ENCODE assay signal across 22 cellular contexts in genomic region chr2:202355993-202356505, GRCh38. TPM values are rescaled to one million over a fixed set of nuclear protein-coding genes. Genes with fewer than 3 reads are reported as not detected.
DNase-seq lines count a peak whose midpoint lies in the region; ATAC-seq and TF ChIP-seq lines count a peak whose summit lies in the region.
"Had no signal": no experiment of that assay in that cellular context is flagged by ENCODE, and none has a peak within 500 bp of the region (broad histone marks: within the 10 kb centered on the region; RNA-seq: fewer than 3 reads in every experiment).

No MANE protein-coding gene starts in this region.

- H3K27me3 ChIP-seq in GM23338 (ENCODE audit: insufficient read depth) (no peaks in the 10 kb centered on the region), HUES64 (ENCODE audit: insufficient read depth, low read length) (no peaks in the 10 kb centered on the region)

- no peak overlapping the region for H2AFZ ChIP-seq in GM23338
- H2AFZ ChIP-seq: GM23248, PC-9 had no signal

- H3K4me1 ChIP-seq in GM23338 (ENCODE audit: insufficient read depth), result peaks cover 27% of the 10 kb centered on the region
- H3K4me1 ChIP-seq in HUES64 (ENCODE audit: insufficient read depth, low read length), result peaks cover 12% of the 10 kb centered on the region
- H3K4me1 ChIP-seq: A549 had no signal

- H3K4me1 Mint-ChIP-seq in GM23338 (peaks cover 20% of the 10 kb centered on the region), WTC11 (peaks cover 23% of the 10 kb centered on the region)
- no peaks in the 10 kb centered on the region for H3K4me1 Mint-ChIP-seq in activated T-cell treated with anti-CD3 and anti-CD28 coated beads, Interleukin-2, amount 50 U/mL, for 24 hours (ENCODE audit: low read depth)

- H3K9me2 ChIP-seq in GM23338 (ENCODE audit: insufficient read depth), result no peaks in the 10 kb centered on the region

- WGBS in HUES64, result 29% methylated on average over 1 of the region's 1 CpG

- no peaks in the 10 kb centered on the region for H3F3A ChIP-seq in GM23338 (replicated peaks; ENCODE audit: low read depth)

- H3K27ac Mint-ChIP-seq in GM23338 (peak overlapping the region; percentile 54; the same call in 1 of the 2 replicates), WTC11 (peak overlapping the region; percentile 80)
- H3K27ac Mint-ChIP-seq in activated T-cell treated with anti-CD3 and anti-CD28 coated beads, Interleukin-2, amount 50 U/mL, for 24 hours, result no peak overlapping the region
- H3K27ac Mint-ChIP-seq: CD8-positive, alpha-beta T cell had no signal

- H3K36me3 ChIP-seq in GM23338 (ENCODE audit: insufficient read depth), result no peaks in the 10 kb centered on the region
- no peaks in the 10 kb centered on the region for H3K36me3 ChIP-seq in HUES64 (ENCODE audit: insufficient read depth, low read length)

- DNase-seq in GM23338 (ENCODE audit: low spot score) (peak; percentile 24), WTC11 (ENCODE audit: low spot score) (no peak), islet precursor cell (peak; percentile 35)
- no peak for DNase-seq in activated T-cell treated with anti-CD3 and anti-CD28 coated beads, Interleukin-2, amount 50 U/mL, for 24 hours
- DNase-seq in stimulated activated CD4-positive, alpha-beta T cell treated with anti-CD3 and anti-CD28 coated beads, Interleukin-12 subunit alpha, Interleukin-12 subunit beta, amount 100 ng/mL, for 4 hours, result no peak
- DNase-seq: CD8-positive, alpha-beta T cell; GM23248; KG1; NCI-H1105; NCI-H146; NCI-H2029; NCI-H226; NCI-H510A treated with DMSO at 0.1 percent for 48 hours; NCI-H748 treated with DMSO at 0.1 percent for 48 hours; PC-9; SIG-M5 had no signal

- no peaks in the 10 kb centered on the region for H3K36me3 Mint-ChIP-seq in GM23338 (ENCODE audit: low read depth)
- H3K36me3 Mint-ChIP-seq in WTC11, result no peaks in the 10 kb centered on the region
- no peaks in the 10 kb centered on the region for H3K36me3 Mint-ChIP-seq in activated T-cell treated with anti-CD3 and anti-CD28 coated beads, Interleukin-2, amount 50 U/mL, for 24 hours (ENCODE audit: low read depth)
- H3K36me3 Mint-ChIP-seq: CD8-positive, alpha-beta T cell had no signal

- H3K27me3 Mint-ChIP-seq in GM23338 (ENCODE audit: insufficient read depth, low read depth, poor library complexity) (no peaks in the 10 kb centered on the region), WTC11 (ENCODE audit: low read depth) (no peaks in the 10 kb centered on the region)
- no peaks in the 10 kb centered on the region for H3K27me3 Mint-ChIP-seq in activated T-cell treated with anti-CD3 and anti-CD28 coated beads, Interleukin-2, amount 50 U/mL, for 24 hours

- H3K9me3 ChIP-seq in HUES64 (ENCODE audit: insufficient read depth, low read depth, low read length), result no peaks in the 10 kb centered on the region
- H3K9me3 ChIP-seq: A549 had no signal

- H3K9me3 Mint-ChIP-seq in GM23338, result no peaks in the 10 kb centered on the region
- no peaks in the 10 kb centered on the region for H3K9me3 Mint-ChIP-seq in WTC11
- no peaks in the 10 kb centered on the region for H3K9me3 Mint-ChIP-seq in activated T-cell treated with anti-CD3 and anti-CD28 coated beads, Interleukin-2, amount 50 U/mL, for 24 hours
- H3K9me3 Mint-ChIP-seq: CD8-positive, alpha-beta T cell had no signal

- no peak overlapping the region for H3K9ac ChIP-seq in HUES64 (ENCODE audit: low read depth, low read length)
- H3K9ac ChIP-seq: GM23248 had no signal

- CTCF ChIA-PET in WTC11 (lab: Charles Lee), result no interaction called here

- peak overlapping the region; percentile 70 for H3K27ac ChIP-seq in GM23338 (ENCODE audit: low read depth)
- H3K27ac ChIP-seq in HUES64 (ENCODE audit: low read depth, low read length), result peak overlapping the region; percentile 17; the same call in 1 of the 2 replicates
- H3K27ac ChIP-seq: A549, GM23248, PC-9, RWPE1 had no signal

- H3K79me2 ChIP-seq in GM23338 (replicated peaks; ENCODE audit: insufficient read depth), result no peaks in the 10 kb centered on the region

- H3K4me3 Mint-ChIP-seq in GM23338 (no peak overlapping the region), WTC11 (no peak overlapping the region)
- H3K4me3 Mint-ChIP-seq in activated T-cell treated with anti-CD3 and anti-CD28 coated beads, Interleukin-2, amount 50 U/mL, for 24 hours, result no peak overlapping the region
- H3K4me3 Mint-ChIP-seq: CD8-positive, alpha-beta T cell had no signal

- peak; percentile 66 for ATAC-seq in GM23338
- peak; percentile 56 for ATAC-seq in WTC11
- no peak for ATAC-seq in HG02763 (IDR thresholded peaks at IDR 0.05; ENCODE audit: unreplicated experiment)
- ATAC-seq in GM19452 (IDR thresholded peaks at IDR 0.05; ENCODE audit: unreplicated experiment), result no peak
- ATAC-seq: A549; CD8-positive, alpha-beta T cell; SK-N-SH treated with all-trans-retinoic acid at 6 μM for 48 hours had no signal

- H4K20me1 ChIP-seq in GM23338 (replicated peaks; ENCODE audit: insufficient read depth), result no peaks in the 10 kb centered on the region

- peak overlapping the region; percentile 59 for H3K4me2 ChIP-seq in GM23338
- H3K4me2 ChIP-seq: A549, PC-9 had no signal

- peak overlapping the region; percentile 2; the same call in 1 of the 2 replicates for H3K4me3 ChIP-seq in GM23338
- peak overlapping the region; percentile 12; the same call in 1 of the 2 replicates for H3K4me3 ChIP-seq in HUES64 (ENCODE audit: low read length)
- H3K4me3 ChIP-seq: A549, GM23248, PC-9 had no signal

- POLR2A ChIA-PET in WTC11 (lab: Charles Lee), result interaction anchor here (1.0 kb wide), 1 partner anchor 10 kb away, joined by 3 read pairs; no protein-coding TSS in a partner anchor

- TF ChIP-seq CTCF in GM23338 (conservative IDR thresholded peaks at IDR 0.05; ENCODE audit: low read depth in 2 of 2) (no peak), WTC11 (IDR thresholded peaks at IDR 0.05) (no peak)

TF ChIP-seq in GM23338, 12 proteins besides CTCF, POLR2A, EP300 and RAD21:
- TF ChIP-seq POLR2AphosphoS5 (IDR thresholded peaks at IDR 0.05; ENCODE audit: low read depth), result no peak
- no peak for TF ChIP-seq ZNF114 (CRISPR knock-in tag; IDR thresholded peaks at IDR 0.05)
- no peak for TF ChIP-seq CREB1 (CRISPR knock-in tag; IDR thresholded peaks at IDR 0.05; ENCODE audit: low read depth)

TF ChIP-seq in WTC11, 78 proteins besides CTCF, POLR2A, EP300 and RAD21 (continues in another document):
- TF ChIP-seq GTF2I (CRISPR knock-in tag; conservative IDR thresholded peaks at IDR 0.05) (no peak), RORB (CRISPR knock-in tag; IDR thresholded peaks at IDR 0.05) (no peak), ZNF281 (CRISPR knock-in tag; IDR thresholded peaks at IDR 0.05) (no peak), ZNF532 (CRISPR knock-in tag; IDR thresholded peaks at IDR 0.05; ENCODE audit: borderline replicate concordance) (no peak), NR1H2 (CRISPR knock-in tag; IDR thresholded peaks at IDR 0.05) (no peak)

RNA-seq across cellular contexts. Expression of gene BMPR2, which starts 20.1 kb away (rescaled TPM):
- 14.2 and 21.6 TPM in 2 replicates for total RNA-seq in GM23338 (2014; rRNA removed; shearing (Covaris generic))
- 6.3 and 6.7 TPM in 2 replicates for polyA plus RNA-seq in GM23338 (2016; fragmentation: Nextera tagmentation; extraction: Ambion mirVana)
- polyA plus RNA-seq in HUES64 (2013, experiment 1 of 2), result 8.5 TPM
- 9.4 TPM for polyA plus RNA-seq in HUES64 (2013, experiment 2 of 2)
- 18.1 to 22.1 TPM (median 19.8 TPM) in 3 replicates for total RNA-seq in WTC11 (2021)

Comparison
In these comparisons a context has a peak if more than half of its experiments do, and no peak if none do; other contexts are left out.
1. ATAC-seq: peak in GM23338 (single experiment) and WTC11 (single experiment); none in HG02763 (single experiment) and GM19452 (single experiment).
2. DNase-seq: peak in GM23338 (single experiment) and islet precursor cell (single experiment); none in WTC11 (single experiment), activated T-cell treated with anti-CD3 and anti-CD28 coated beads, Interleukin-2, amount 50 U/mL, for 24 hours (single experiment) and stimulated activated CD4-positive, alpha-beta T cell treated with anti-CD3 and anti-CD28 coated beads, Interleukin-12 subunit alpha, Interleukin-12 subunit beta, amount 100 ng/mL, for 4 hours (single experiment).